1 cellular context compared by ENCODE assay signal in genomic region chr5:128462330-128462729, GRCh38.
TF ChIP-seq lines count a peak whose summit lies in the region.

No MANE protein-coding gene starts in this region.

TF ChIP-seq in HCT116, 20 proteins besides CTCF, POLR2A, EP300 and RAD21 (continued from another document):
- TF ChIP-seq REST (IDR thresholded peaks at IDR 0.05; ENCODE audit: low read depth) (no peak), FOSL1 (IDR thresholded peaks at IDR 0.05; ENCODE audit: low read depth) (no peak), ATF3 (IDR thresholded peaks at IDR 0.05) (no peak), ZFX (IDR thresholded peaks at IDR 0.05) (no peak), POLR2AphosphoS5 (IDR thresholded peaks at IDR 0.05; ENCODE audit: low read depth, low read length) (no peak), ZNF274 (IDR thresholded peaks at IDR 0.05; ENCODE audit: low read depth, low read length) (no peak)
